1 cellular context compared by ENCODE assay signal in the genomic region with DNA sequence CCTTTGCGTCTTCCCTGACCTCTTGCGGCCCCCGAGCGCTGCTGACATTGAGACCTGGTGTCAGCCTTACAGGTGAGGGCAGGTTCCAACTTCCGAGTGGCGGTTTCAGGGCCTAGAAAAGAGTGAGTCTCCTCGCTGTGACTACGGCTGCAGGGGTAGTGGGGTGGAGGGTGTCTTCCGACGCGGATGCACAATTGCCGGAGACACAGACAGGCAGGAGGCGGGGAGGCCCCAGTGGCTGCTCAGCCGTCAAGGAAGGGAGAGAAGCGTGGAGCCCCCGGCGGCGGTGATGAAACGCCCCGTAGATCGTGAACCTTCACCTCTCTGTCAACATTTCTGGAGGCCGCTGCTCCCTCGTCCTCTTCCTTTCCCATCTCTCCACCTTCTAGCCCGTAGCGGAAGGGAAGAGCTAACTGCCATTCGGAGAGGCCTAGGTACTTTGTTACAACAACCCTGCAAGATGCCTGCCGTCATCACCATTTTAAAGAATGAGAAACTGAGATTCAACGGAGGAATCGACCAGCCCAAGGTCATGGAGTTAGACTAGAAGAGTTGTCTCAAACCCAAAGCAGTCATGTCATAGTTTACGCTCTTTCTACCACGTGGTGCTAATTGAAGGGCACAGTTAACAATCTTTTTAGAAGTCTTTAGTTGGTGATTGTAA.
TF ChIP-seq lines count a peak whose summit lies in the region.

No MANE protein-coding gene starts in this region.

TF ChIP-seq in endothelial cell of umbilical vein, 7 proteins besides CTCF, POLR2A, EP300 and RAD21:
- TF ChIP-seq MYC (IDR thresholded peaks at IDR 0.05; ENCODE audit: low read depth, low read length), result no peak
- TF ChIP-seq, protein P1, sequence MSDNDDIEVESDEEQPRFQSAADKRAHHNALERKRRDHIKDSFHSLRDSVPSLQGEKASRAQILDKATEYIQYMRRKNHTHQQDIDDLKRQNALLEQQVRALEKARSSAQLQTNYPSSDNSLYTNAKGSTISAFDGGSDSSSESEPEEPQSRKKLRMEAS (IDR thresholded peaks at IDR 0.05; ENCODE audit: insufficient read depth, insufficient read length), result no peak
